ENCODE assay signal across 8 cellular contexts in the genomic region with DNA sequence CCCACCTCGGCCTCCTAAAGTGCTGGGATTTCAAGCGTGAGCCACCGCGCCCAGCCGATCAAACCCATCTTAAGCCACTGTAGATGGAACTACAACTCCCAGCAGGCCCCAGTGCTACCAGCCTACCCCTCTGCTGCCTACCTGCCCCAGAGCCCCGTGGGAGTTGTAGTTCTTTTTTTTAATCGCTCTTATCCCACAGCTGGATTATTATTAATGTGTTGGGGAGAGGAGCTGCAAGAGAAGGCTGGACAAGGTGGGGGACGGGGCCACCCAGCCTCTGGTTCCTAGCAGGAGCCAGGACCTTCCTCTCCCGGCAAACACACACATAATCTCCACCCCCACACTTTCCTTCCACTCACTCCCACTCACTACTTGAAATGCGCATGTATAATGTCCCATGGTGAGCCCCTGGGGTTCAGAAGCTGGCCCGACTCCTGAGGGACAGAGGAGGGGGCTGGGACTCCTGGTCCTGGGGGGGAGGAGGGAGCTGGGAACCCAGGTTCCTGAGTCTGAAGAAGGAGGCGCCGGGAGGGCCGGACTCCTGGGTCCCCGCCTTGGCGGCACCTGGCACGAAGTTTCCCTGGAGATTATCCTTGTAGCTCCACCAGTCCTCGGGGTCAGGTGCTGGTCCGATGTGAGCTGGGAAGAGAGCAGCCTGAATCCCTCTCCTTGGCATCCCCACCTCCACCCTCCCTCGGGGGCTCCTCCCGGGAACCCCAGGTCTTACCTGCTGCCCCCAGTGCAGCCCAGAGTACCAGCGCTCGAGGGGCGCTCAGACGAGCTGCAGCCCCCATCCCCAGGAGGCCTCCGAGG. TPM values are rescaled to one million over a fixed set of nuclear protein-coding genes. Genes with fewer than 3 reads are reported as not detected.
DNase-seq lines count a peak whose midpoint lies in the region; ATAC-seq and TF ChIP-seq lines count a peak whose summit lies in the region.

No MANE protein-coding gene starts in this region.

- ATAC-seq in activated naive CD8-positive, alpha-beta T cell treated with anti-CD3 and anti-CD28 coated beads, Interleukin-2, amount 50 U/mL, for 24 hours = peak; percentile 73
- ATAC-seq in left cardiac atrium (peak; percentile 75 to 81), HG02938 (IDR thresholded peaks at IDR 0.05; ENCODE audit: unreplicated experiment) (no peak)

- peak overlapping the region; percentile 56 for H3K4me3 ChIP-seq in GM12875 (ENCODE audit: low read depth, low read length)

- no peaks in the 10 kb centered on the region for H3K9me3 Mint-ChIP-seq in activated naive CD8-positive, alpha-beta T cell treated with anti-CD3 and anti-CD28 coated beads, Interleukin-2, amount 50 U/mL, for 24 hours

- intact Hi-C loops in left cardiac atrium (cut with DNase I) = loop anchor here in 1 of 2 donors (10.0 kb wide), 1 partner anchor 200 kb away; no protein-coding TSS in a partner anchor
- intact Hi-C loops in posterior cingulate gyrus (cut with DNase I) = loop anchor here (5.0 kb wide), 1 partner anchor 77 kb away; no protein-coding TSS in a partner anchor

- H3K4me3 Mint-ChIP-seq in activated naive CD8-positive, alpha-beta T cell treated with anti-CD3 and anti-CD28 coated beads, Interleukin-2, amount 50 U/mL, for 24 hours = peak overlapping the region; percentile 79

- no peaks in the 10 kb centered on the region for H3K27me3 Mint-ChIP-seq in activated naive CD8-positive, alpha-beta T cell treated with anti-CD3 and anti-CD28 coated beads, Interleukin-2, amount 50 U/mL, for 24 hours

- peak; percentile 38 for DNase-seq in NCI-H1092 (lab: John Stamatoyannopoulos, UW)
- peak; percentile 90 for DNase-seq in SW480 (ENCODE audit: low spot score)
- peak; percentile 74 for DNase-seq in activated naive CD8-positive, alpha-beta T cell treated with anti-CD3 and anti-CD28 coated beads, Interleukin-2, amount 50 U/mL, for 24 hours
- DNase-seq in left cardiac atrium = peak; percentile 82
- peak; percentile 67 to 97 (median 79) for DNase-seq in posterior cingulate gyrus
- DNase-seq in ureter (ENCODE audit: low spot score) = peak; percentile 82

- H3K36me3 Mint-ChIP-seq in activated naive CD8-positive, alpha-beta T cell treated with anti-CD3 and anti-CD28 coated beads, Interleukin-2, amount 50 U/mL, for 24 hours (ENCODE audit: low read depth) = no peaks in the 10 kb centered on the region

- H3K4me1 Mint-ChIP-seq in activated naive CD8-positive, alpha-beta T cell treated with anti-CD3 and anti-CD28 coated beads, Interleukin-2, amount 50 U/mL, for 24 hours = peaks cover 36% of the 10 kb centered on the region

- H3K27ac Mint-ChIP-seq in activated naive CD8-positive, alpha-beta T cell treated with anti-CD3 and anti-CD28 coated beads, Interleukin-2, amount 50 U/mL, for 24 hours = peak overlapping the region; percentile 81

- TF ChIP-seq CTCF in GM12875 (IDR thresholded peaks at IDR 0.05; ENCODE audit: borderline replicate concordance, insufficient read depth, low read depth, low read length) = no peak

RNA-seq across cellular contexts. Expression of a gene that starts 0.9 kb away (rescaled TPM):
- total RNA-seq in left cardiac atrium (1 to 10 TPM; 7.1 to 7.7 TPM), ureter (9.6 TPM)

RNA-seq across cellular contexts. Expression of a gene that starts 7.9 kb away (rescaled TPM):
- total RNA-seq in left cardiac atrium (10 to 100 TPM in 1 of 2 donors, 1 to 10 TPM in 1; 2.0 to 15.1 TPM), ureter (12.7 TPM)

RNA-seq across cellular contexts. Expression of a gene that starts 25.7 kb away (rescaled TPM):
- total RNA-seq in left cardiac atrium = 1 to 10 TPM; 9.0 to 9.3 TPM
- total RNA-seq in ureter = 27.6 TPM

RNA-seq across cellular contexts. Expression of a gene that starts 26.1 kb away (rescaled TPM):
- total RNA-seq in left cardiac atrium (100 to 1,000 TPM; 674 to 678 TPM), ureter (1,575 TPM)

RNA-seq across cellular contexts. Expression of a gene that starts 27.8 kb away (rescaled TPM):
- total RNA-seq in left cardiac atrium (under 1 TPM; 0.21 to 0.27 TPM), ureter (1.0 TPM)

Comparison
In these comparisons a context has a peak if more than half of its experiments do, and no peak if none do; other contexts are left out.
1. DNase-seq: peak in every context shown above with its lines; median percentile 90 in SW480; 82 in left cardiac atrium; 82 in ureter; 79 in posterior cingulate gyrus; 74 in activated naive CD8-positive, alpha-beta T cell treated with anti-CD3 and anti-CD28 coated beads, Interleukin-2, amount 50 U/mL, for 24 hours; 38 in NCI-H1092.